ENCODE assay signal across 16 cellular contexts in the genomic region with DNA sequence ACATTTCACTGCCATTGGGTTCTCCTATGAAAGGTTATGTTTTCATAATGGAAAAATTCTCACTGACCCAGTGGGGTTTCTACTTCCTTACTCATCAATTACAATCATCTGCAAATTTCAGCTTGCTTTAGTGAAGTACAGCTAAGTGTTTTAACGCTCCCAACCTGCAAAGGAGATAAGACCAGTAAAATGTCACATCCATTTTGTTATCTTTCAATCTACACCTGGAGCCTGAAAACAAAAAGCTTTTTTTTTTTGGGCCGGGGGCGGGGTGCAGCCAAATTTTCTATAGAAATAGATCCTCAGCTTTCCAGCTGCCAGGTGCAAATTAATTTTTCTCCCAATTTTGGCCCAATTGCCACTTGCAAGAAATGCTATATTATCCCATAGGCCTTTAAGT. TPM values are rescaled to one million over a fixed set of nuclear protein-coding genes. Genes with fewer than 3 reads are reported as not detected.
"Had no signal": no experiment of that assay in that cellular context is flagged by ENCODE, and none has a peak within 500 bp of the region (broad histone marks: within the 10 kb centered on the region; RNA-seq: fewer than 3 reads in every experiment).

No MANE protein-coding gene starts in this region.

- H3K27ac Mint-ChIP-seq: activated naive CD8-positive, alpha-beta T cell treated with anti-CD3 and anti-CD28 coated beads, Interleukin-2, amount 10 ng/mL, durations not matched to agents 7 days and 5 days; activated T-helper 1 cell treated with anti-CD3 and anti-CD28 coated beads, Interleukin-12 subunit alpha, Interleukin-12 subunit beta, Interleukin-2, Interleukin-4 antibody, amounts not matched to agents 30 ng/mL and 10 ng/mL and 1 ng/mL, durations not matched to agents 14 hours and 24 hours and 36 hours; effector memory CD8-positive, alpha-beta T cell; naive thymus-derived CD4-positive, alpha-beta T cell; stimulated activated naive CD8-positive, alpha-beta T cell treated with anti-CD3 and anti-CD28 coated beads, Interleukin-15, Interleukin-2, amounts not matched to agents 100 ng/mL and 50 ng/mL, for 24 hours had no signal

- H3K4me3 Mint-ChIP-seq: activated naive CD8-positive, alpha-beta T cell treated with anti-CD3 and anti-CD28 coated beads, Interleukin-2, amount 10 ng/mL, durations not matched to agents 7 days and 5 days; activated T-helper 1 cell treated with anti-CD3 and anti-CD28 coated beads, Interleukin-12 subunit alpha, Interleukin-12 subunit beta, Interleukin-2, Interleukin-4 antibody, amounts not matched to agents 30 ng/mL and 10 ng/mL and 1 ng/mL, durations not matched to agents 14 hours and 24 hours and 36 hours; effector memory CD8-positive, alpha-beta T cell; naive thymus-derived CD4-positive, alpha-beta T cell; stimulated activated naive CD8-positive, alpha-beta T cell treated with anti-CD3 and anti-CD28 coated beads, Interleukin-15, Interleukin-2, amounts not matched to agents 100 ng/mL and 50 ng/mL, for 24 hours had no signal

- H3K36me3 Mint-ChIP-seq: activated naive CD8-positive, alpha-beta T cell treated with anti-CD3 and anti-CD28 coated beads, Interleukin-2, amount 10 ng/mL, durations not matched to agents 7 days and 5 days; naive thymus-derived CD4-positive, alpha-beta T cell had no signal

- H3K36me3 ChIP-seq: esophagus squamous epithelium, tibial nerve, uterus had no signal

- H3K4me1 ChIP-seq: body of pancreas, esophagus squamous epithelium, psoas muscle, tibial nerve, uterus had no signal

- H3K27ac ChIP-seq: body of pancreas, esophagus squamous epithelium, psoas muscle, uterus had no signal

- H3K9me3 Mint-ChIP-seq: activated naive CD8-positive, alpha-beta T cell treated with anti-CD3 and anti-CD28 coated beads, Interleukin-2, amount 10 ng/mL, durations not matched to agents 7 days and 5 days; activated T-helper 1 cell treated with anti-CD3 and anti-CD28 coated beads, Interleukin-12 subunit alpha, Interleukin-12 subunit beta, Interleukin-2, Interleukin-4 antibody, amounts not matched to agents 30 ng/mL and 10 ng/mL and 1 ng/mL, durations not matched to agents 14 hours and 24 hours and 36 hours; effector memory CD8-positive, alpha-beta T cell; stimulated activated naive CD8-positive, alpha-beta T cell treated with anti-CD3 and anti-CD28 coated beads, Interleukin-15, Interleukin-2, amounts not matched to agents 100 ng/mL and 50 ng/mL, for 24 hours had no signal

- H3K9me3 ChIP-seq: body of pancreas, esophagus squamous epithelium, psoas muscle, tibial nerve, uterus had no signal

- H3K4me3 ChIP-seq: body of pancreas, esophagus squamous epithelium, psoas muscle, tibial nerve, uterus had no signal

- DNase-seq: activated CD4-positive, alpha-beta T cell treated with anti-CD3 and anti-CD28 coated beads, Interleukin-2, amount 50 U/mL, for 48 hours; activated naive CD4-positive, alpha-beta T cell treated with Interleukin-2 at 50 U/mL for 16 hours; activated naive CD8-positive, alpha-beta T cell treated with anti-CD3 and anti-CD28 coated beads, Interleukin-2, amount 10 ng/mL, durations not matched to agents 7 days and 5 days; amygdala; body of pancreas; effector memory CD8-positive, alpha-beta T cell; esophagus squamous epithelium; naive thymus-derived CD4-positive, alpha-beta T cell; psoas muscle; right cardiac atrium; stimulated activated CD4-positive, alpha-beta T cell treated with anti-CD3 and anti-CD28 coated beads, Interleukin-15, amount 100 ng/mL, for 24 hours; stimulated activated CD4-positive, alpha-beta T cell treated with anti-CD3 and anti-CD28 coated beads, Interleukin-2, amount 100 ng/mL, for 48 hours; uterus had no signal

- H3K27me3 ChIP-seq: body of pancreas, esophagus squamous epithelium, tibial nerve, uterus had no signal

- ATAC-seq: body of pancreas; effector memory CD8-positive, alpha-beta T cell; naive thymus-derived CD4-positive, alpha-beta T cell; psoas muscle; right cardiac atrium had no signal

- H3K4me1 Mint-ChIP-seq: activated naive CD8-positive, alpha-beta T cell treated with anti-CD3 and anti-CD28 coated beads, Interleukin-2, amount 10 ng/mL, durations not matched to agents 7 days and 5 days; naive thymus-derived CD4-positive, alpha-beta T cell had no signal

RNA-seq across cellular contexts. Expression of a gene that starts 40.6 kb away (rescaled TPM):
- total RNA-seq: activated T-helper 1 cell treated with anti-CD3 and anti-CD28 coated beads, Interleukin-12 subunit alpha, Interleukin-12 subunit beta, Interleukin-2, Interleukin-4 antibody, amounts not matched to agents 30 ng/mL and 10 ng/mL and 1 ng/mL, durations not matched to agents 14 hours and 24 hours and 36 hours had no signal
